1 cellular context compared by ENCODE assay signal in genomic region chr1:6045561-6045960, GRCh38.
TF ChIP-seq lines count a peak whose summit lies in the region.

TSS of gene KCNAB2 (plus strand) at chr1:6045888. CDS start at chr1:6051537, 5,649 bp downstream.

TF ChIP-seq in GM12878, 131 proteins besides CTCF, POLR2A, EP300 and RAD21 (continued from another document):
- no peak for TF ChIP-seq PRDM15 (CRISPR knock-in tag; IDR thresholded peaks at IDR 0.05)
- no peak for TF ChIP-seq FOXK2 (IDR thresholded peaks at IDR 0.05)
